In the genomic region with DNA sequence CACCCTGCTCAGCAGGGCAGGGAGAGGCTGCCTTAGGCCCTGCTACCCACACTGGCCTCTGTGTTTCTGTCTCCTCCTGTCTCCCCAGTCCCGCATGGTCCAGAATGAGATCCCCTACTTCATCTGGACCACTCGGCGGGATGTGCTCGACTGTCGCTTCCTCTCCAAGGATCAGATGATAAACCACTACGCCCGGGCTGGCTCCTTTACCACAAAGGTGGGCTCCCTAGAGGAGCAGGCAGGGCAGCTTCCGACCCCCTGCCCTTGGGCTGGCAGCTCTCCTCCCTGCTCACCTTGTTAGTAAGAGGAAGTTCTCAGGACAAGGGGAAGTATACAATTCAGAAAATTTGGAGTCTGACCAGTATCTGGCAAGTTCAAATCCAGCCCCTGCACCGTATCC, we compare ENCODE assay signal across 1 cellular context.
TF ChIP-seq lines count a peak whose summit lies in the region.

No MANE protein-coding gene starts in this region.

TF ChIP-seq in H1, 55 proteins besides CTCF, POLR2A, EP300 and RAD21:
- no peak for TF ChIP-seq NANOG (IDR thresholded peaks at IDR 0.05; ENCODE audit: insufficient read depth, low read depth, low read length, poor library complexity, severe bottlenecking)
- TF ChIP-seq JUN (IDR thresholded peaks at IDR 0.05; ENCODE audit: low read depth, low read length): no peak
- TF ChIP-seq KDM4A (IDR thresholded peaks at IDR 0.05; ENCODE audit: low read depth, low read length, severe bottlenecking): no peak
- no peak for TF ChIP-seq PHF8 (conservative IDR thresholded peaks at IDR 0.05; ENCODE audit: low read depth, low read length)
- TF ChIP-seq HDAC6 (IDR thresholded peaks at IDR 0.05; ENCODE audit: low read depth, low read length): no peak
- no peak for TF ChIP-seq CBX5 (IDR thresholded peaks at IDR 0.05; ENCODE audit: low read depth, low read length)
- TF ChIP-seq MAFK (IDR thresholded peaks at IDR 0.05; ENCODE audit: low read depth, low read length): no peak
- no peak for TF ChIP-seq SIRT6 (IDR thresholded peaks at IDR 0.05; ENCODE audit: low read length)
- TF ChIP-seq TAF1 (IDR thresholded peaks at IDR 0.05; ENCODE audit: low read depth, low read length): no peak
- TF ChIP-seq RFX5 (IDR thresholded peaks at IDR 0.05; ENCODE audit: borderline replicate concordance, low read depth, low read length): no peak
- no peak for TF ChIP-seq TCF12 (IDR thresholded peaks at IDR 0.05; ENCODE audit: low read depth, low read length)
- no peak for TF ChIP-seq CBX8 (IDR thresholded peaks at IDR 0.05; ENCODE audit: borderline replicate concordance, low read depth, low read length)
- TF ChIP-seq KDM5A (IDR thresholded peaks at IDR 0.05; ENCODE audit: low read length): no peak
- TF ChIP-seq, protein P1, sequence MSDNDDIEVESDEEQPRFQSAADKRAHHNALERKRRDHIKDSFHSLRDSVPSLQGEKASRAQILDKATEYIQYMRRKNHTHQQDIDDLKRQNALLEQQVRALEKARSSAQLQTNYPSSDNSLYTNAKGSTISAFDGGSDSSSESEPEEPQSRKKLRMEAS (IDR thresholded peaks at IDR 0.05): no peak
- TF ChIP-seq POU5F1 (IDR thresholded peaks at IDR 0.05; ENCODE audit: low read depth, low read length): no peak
- TF ChIP-seq, protein P2, sequence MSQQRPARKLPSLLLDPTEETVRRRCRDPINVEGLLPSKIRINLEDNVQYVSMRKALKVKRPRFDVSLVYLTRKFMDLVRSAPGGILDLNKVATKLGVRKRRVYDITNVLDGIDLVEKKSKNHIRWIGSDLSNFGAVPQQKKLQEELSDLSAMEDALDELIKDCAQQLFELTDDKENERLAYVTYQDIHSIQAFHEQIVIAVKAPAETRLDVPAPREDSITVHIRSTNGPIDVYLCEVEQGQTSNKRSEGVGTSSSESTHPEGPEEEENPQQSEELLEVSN (IDR thresholded peaks at IDR 0.05): no peak
